Comparison of ENCODE assay signal across 2 cellular contexts in the genomic region with DNA sequence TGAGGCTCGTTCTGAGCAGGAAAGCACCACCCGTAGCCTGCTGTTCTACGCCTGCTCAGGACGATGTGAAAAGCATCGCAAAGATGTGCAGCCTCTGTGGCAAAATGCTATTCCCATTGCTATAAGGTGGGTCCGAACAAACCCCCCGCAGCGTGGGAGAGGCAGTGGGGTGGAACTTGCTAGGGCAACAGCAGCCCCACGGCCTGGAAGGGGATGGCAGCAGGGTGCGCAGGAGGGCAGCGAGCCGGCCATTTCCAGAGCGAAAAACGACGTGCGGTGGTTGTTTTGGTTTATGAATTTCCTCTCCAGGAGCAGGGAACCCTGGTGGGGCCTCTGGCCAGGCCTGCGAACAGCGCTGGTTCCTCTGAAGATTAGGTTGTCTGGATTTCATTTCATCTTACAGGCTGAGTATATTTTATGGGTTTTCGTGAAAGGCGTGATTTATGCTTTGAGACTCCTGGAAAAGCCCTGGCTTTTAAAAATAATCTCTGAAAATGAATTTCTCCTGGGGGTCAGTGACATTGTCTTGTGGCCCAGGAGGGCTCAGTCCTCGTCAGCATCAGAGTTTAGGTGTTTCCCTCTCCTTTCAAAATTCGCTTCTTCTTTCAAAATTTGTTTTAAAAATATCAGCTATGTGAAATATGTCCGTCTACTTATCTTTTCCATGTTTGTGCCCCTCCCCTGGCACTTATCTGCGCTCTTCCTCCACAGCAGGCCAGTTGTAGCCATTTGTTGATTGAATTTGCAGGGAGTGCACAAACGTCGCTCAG.
TF ChIP-seq lines count a peak whose summit lies in the region.

No MANE protein-coding gene starts in this region.

TF ChIP-seq in HepG2, 621 proteins besides CTCF, POLR2A, EP300 and RAD21 (continues in another document):
- TF ChIP-seq, protein P1, sequence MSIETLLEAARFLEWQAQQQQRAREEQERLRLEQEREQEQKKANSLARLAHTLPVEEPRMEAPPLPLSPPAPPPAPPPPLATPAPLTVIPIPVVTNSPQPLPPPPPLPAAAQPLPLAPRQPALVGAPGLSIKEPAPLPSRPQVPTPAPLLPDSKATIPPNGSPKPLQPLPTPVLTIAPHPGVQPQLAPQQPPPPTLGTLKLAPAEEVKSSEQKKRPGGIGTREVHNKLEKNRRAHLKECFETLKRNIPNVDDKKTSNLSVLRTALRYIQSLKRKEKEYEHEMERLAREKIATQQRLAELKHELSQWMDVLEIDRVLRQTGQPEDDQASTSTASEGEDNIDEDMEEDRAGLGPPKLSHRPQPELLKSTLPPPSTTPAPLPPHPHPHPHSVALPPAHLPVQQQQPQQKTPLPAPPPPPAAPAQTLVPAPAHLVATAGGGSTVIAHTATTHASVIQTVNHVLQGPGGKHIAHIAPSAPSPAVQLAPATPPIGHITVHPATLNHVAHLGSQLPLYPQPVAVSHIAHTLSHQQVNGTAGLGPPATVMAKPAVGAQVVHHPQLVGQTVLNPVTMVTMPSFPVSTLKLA (IDR thresholded peaks at IDR 0.05): no peak
- TF ChIP-seq, protein P2, sequence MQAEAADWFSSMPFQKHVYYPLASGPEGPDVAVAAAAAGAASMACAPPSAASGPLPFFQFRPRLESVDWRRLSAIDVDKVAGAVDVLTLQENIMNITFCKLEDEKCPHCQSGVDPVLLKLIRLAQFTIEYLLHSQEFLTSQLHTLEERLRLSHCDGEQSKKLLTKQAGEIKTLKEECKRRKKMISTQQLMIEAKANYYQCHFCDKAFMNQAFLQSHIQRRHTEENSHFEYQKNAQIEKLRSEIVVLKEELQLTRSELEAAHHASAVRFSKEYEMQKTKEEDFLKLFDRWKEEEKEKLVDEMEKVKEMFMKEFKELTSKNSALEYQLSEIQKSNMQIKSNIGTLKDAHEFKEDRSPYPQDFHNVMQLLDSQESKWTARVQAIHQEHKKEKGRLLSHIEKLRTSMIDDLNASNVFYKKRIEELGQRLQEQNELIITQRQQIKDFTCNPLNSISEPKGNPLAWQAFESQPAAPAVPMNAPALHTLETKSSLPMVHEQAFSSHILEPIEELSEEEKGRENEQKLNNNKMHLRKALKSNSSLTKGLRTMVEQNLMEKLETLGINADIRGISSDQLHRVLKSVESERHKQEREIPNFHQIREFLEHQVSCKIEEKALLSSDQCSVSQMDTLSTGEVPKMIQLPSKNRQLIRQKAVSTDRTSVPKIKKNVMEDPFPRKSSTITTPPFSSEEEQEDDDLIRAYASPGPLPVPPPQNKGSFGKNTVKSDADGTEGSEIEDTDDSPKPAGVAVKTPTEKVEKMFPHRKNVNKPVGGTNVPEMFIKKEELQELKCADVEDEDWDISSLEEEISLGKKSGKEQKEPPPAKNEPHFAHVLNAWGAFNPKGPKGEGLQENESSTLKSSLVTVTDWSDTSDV (CRISPR knock-in tag; IDR thresholded peaks at IDR 0.05): no peak
- no peak for TF ChIP-seq MED8 (CRISPR knock-in tag; IDR thresholded peaks at IDR 0.05; ENCODE audit: insufficient replicate concordance)
- no peak for TF ChIP-seq ZC3H4 (CRISPR knock-in tag; IDR thresholded peaks at IDR 0.05; ENCODE audit: borderline replicate concordance)
- TF ChIP-seq ZNF83 (CRISPR knock-in tag; IDR thresholded peaks at IDR 0.05; ENCODE audit: borderline replicate concordance): no peak
- TF ChIP-seq NFE2L1 (CRISPR knock-in tag; IDR thresholded peaks at IDR 0.05; ENCODE audit: borderline replicate concordance): no peak
- no peak for TF ChIP-seq ZZZ3 (CRISPR knock-in tag; IDR thresholded peaks at IDR 0.05; ENCODE audit: borderline replicate concordance)
- TF ChIP-seq, protein P3, sequence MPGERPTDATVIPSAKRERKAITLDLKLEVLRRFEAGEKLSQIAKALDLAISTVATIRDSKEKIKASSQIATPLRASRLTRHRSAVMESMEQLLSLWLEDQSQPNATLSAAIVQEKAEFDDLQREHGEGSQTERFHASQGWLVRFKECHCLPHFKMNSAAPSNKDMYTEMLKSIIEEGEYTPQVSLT (CRISPR knock-in tag; IDR thresholded peaks at IDR 0.05; ENCODE audit: borderline replicate concordance, low read depth): no peak
- no peak for TF ChIP-seq AGO2 (optimal IDR thresholded peaks at IDR 0.05; ENCODE audit: low read depth, low read length)
- TF ChIP-seq, protein P4, sequence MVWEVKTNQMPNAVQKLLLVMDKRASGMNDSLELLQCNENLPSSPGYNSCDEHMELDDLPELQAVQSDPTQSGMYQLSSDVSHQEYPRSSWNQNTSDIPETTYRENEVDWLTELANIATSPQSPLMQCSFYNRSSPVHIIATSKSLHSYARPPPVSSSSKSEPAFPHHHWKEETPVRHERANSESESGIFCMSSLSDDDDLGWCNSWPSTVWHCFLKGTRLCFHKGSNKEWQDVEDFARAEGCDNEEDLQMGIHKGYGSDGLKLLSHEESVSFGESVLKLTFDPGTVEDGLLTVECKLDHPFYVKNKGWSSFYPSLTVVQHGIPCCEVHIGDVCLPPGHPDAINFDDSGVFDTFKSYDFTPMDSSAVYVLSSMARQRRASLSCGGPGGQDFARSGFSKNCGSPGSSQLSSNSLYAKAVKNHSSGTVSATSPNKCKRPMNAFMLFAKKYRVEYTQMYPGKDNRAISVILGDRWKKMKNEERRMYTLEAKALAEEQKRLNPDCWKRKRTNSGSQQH (CRISPR knock-in tag; IDR thresholded peaks at IDR 0.05; ENCODE audit: low read depth): no peak
- TF ChIP-seq ZNF101 (CRISPR knock-in tag; IDR thresholded peaks at IDR 0.05; ENCODE audit: borderline replicate concordance, low read depth): no peak
- no peak for TF ChIP-seq ZNF20 (CRISPR knock-in tag; IDR thresholded peaks at IDR 0.05)
- TF ChIP-seq, protein P5, sequence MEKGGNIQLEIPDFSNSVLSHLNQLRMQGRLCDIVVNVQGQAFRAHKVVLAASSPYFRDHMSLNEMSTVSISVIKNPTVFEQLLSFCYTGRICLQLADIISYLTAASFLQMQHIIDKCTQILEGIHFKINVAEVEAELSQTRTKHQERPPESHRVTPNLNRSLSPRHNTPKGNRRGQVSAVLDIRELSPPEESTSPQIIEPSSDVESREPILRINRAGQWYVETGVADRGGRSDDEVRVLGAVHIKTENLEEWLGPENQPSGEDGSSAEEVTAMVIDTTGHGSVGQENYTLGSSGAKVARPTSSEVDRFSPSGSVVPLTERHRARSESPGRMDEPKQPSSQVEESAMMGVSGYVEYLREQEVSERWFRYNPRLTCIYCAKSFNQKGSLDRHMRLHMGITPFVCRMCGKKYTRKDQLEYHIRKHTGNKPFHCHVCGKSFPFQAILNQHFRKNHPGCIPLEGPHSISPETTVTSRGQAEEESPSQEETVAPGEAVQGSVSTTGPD (CRISPR knock-in tag; IDR thresholded peaks at IDR 0.05): no peak
- TF ChIP-seq ZNF614 (CRISPR knock-in tag; IDR thresholded peaks at IDR 0.05; ENCODE audit: borderline replicate concordance): no peak
- TF ChIP-seq, protein P6, sequence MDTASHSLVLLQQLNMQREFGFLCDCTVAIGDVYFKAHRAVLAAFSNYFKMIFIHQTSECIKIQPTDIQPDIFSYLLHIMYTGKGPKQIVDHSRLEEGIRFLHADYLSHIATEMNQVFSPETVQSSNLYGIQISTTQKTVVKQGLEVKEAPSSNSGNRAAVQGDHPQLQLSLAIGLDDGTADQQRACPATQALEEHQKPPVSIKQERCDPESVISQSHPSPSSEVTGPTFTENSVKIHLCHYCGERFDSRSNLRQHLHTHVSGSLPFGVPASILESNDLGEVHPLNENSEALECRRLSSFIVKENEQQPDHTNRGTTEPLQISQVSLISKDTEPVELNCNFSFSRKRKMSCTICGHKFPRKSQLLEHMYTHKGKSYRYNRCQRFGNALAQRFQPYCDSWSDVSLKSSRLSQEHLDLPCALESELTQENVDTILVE (CRISPR knock-in tag; IDR thresholded peaks at IDR 0.05): no peak
- TF ChIP-seq, protein P7, sequence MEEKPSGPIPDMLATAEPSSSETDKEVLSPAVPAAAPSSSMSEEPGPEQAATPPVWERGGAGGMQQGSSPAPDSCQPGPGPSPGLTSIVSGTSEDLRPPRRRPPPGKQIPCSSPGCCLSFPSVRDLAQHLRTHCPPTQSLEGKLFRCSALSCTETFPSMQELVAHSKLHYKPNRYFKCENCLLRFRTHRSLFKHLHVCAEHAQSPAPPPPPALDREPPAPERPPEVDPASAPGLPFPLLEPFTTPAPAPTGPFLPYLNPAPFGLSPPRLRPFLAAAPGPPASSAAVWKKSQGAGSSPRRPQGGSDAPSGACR (CRISPR knock-in tag; IDR thresholded peaks at IDR 0.05): no peak

TF ChIP-seq in SK-N-SH, 30 proteins besides CTCF, POLR2A, EP300 and RAD21:
- TF ChIP-seq CHD2 (IDR thresholded peaks at IDR 0.05; ENCODE audit: low read length, partially characterized antibody) (no peak), RCOR1 (IDR thresholded peaks at IDR 0.05; ENCODE audit: low read length) (no peak), FOXJ3 (CRISPR knock-in tag; IDR thresholded peaks at IDR 0.05) (no peak), NRF1 (IDR thresholded peaks at IDR 0.05; ENCODE audit: low read depth, low read length) (no peak), TAF1 (IDR thresholded peaks at IDR 0.05; ENCODE audit: borderline replicate concordance, low read depth, low read length) (no peak), JUND (IDR thresholded peaks at IDR 0.05) (no peak), EZH2phosphoT487 (IDR thresholded peaks at IDR 0.05; ENCODE audit: borderline replicate concordance, low read depth) (no peak), SIN3A (IDR thresholded peaks at IDR 0.05; ENCODE audit: borderline replicate concordance, low read depth, low read length) (no peak), GABPA (IDR thresholded peaks at IDR 0.05; ENCODE audit: low read depth) (no peak), YY1 (IDR thresholded peaks at IDR 0.05; ENCODE audit: low read depth) (no peak), MEF2A (IDR thresholded peaks at IDR 0.05; ENCODE audit: borderline replicate concordance, low read depth) (no peak), GATA2 (CRISPR knock-in tag; IDR thresholded peaks at IDR 0.05) (no peak)
- TF ChIP-seq, protein P8, sequence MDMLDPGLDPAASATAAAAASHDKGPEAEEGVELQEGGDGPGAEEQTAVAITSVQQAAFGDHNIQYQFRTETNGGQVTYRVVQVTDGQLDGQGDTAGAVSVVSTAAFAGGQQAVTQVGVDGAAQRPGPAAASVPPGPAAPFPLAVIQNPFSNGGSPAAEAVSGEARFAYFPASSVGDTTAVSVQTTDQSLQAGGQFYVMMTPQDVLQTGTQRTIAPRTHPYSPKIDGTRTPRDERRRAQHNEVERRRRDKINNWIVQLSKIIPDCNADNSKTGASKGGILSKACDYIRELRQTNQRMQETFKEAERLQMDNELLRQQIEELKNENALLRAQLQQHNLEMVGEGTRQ (IDR thresholded peaks at IDR 0.05; ENCODE audit: borderline replicate concordance, low read depth, low read length): no peak
- TF ChIP-seq, protein P9, sequence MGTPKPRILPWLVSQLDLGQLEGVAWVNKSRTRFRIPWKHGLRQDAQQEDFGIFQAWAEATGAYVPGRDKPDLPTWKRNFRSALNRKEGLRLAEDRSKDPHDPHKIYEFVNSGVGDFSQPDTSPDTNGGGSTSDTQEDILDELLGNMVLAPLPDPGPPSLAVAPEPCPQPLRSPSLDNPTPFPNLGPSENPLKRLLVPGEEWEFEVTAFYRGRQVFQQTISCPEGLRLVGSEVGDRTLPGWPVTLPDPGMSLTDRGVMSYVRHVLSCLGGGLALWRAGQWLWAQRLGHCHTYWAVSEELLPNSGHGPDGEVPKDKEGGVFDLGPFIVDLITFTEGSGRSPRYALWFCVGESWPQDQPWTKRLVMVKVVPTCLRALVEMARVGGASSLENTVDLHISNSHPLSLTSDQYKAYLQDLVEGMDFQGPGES (IDR thresholded peaks at IDR 0.05; ENCODE audit: low read depth, low read length): no peak
- TF ChIP-seq, protein P10, sequence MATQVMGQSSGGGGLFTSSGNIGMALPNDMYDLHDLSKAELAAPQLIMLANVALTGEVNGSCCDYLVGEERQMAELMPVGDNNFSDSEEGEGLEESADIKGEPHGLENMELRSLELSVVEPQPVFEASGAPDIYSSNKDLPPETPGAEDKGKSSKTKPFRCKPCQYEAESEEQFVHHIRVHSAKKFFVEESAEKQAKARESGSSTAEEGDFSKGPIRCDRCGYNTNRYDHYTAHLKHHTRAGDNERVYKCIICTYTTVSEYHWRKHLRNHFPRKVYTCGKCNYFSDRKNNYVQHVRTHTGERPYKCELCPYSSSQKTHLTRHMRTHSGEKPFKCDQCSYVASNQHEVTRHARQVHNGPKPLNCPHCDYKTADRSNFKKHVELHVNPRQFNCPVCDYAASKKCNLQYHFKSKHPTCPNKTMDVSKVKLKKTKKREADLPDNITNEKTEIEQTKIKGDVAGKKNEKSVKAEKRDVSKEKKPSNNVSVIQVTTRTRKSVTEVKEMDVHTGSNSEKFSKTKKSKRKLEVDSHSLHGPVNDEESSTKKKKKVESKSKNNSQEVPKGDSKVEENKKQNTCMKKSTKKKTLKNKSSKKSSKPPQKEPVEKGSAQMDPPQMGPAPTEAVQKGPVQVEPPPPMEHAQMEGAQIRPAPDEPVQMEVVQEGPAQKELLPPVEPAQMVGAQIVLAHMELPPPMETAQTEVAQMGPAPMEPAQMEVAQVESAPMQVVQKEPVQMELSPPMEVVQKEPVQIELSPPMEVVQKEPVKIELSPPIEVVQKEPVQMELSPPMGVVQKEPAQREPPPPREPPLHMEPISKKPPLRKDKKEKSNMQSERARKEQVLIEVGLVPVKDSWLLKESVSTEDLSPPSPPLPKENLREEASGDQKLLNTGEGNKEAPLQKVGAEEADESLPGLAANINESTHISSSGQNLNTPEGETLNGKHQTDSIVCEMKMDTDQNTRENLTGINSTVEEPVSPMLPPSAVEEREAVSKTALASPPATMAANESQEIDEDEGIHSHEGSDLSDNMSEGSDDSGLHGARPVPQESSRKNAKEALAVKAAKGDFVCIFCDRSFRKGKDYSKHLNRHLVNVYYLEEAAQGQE (IDR thresholded peaks at IDR 0.05; ENCODE audit: low read depth, low read length): no peak
